Comparison of ENCODE assay signal across 8 cellular contexts in genomic region chr2:73985318-73986084, GRCh38. TPM values are rescaled to one million over a fixed set of nuclear protein-coding genes. Genes with fewer than 3 reads are reported as not detected.
DNase-seq lines count a peak whose midpoint lies in the region; TF ChIP-seq lines count a peak whose summit lies in the region.

No MANE protein-coding gene starts in this region.

- H3K36me3 ChIP-seq in GM23248 (ENCODE audit: low read depth) (no peaks in the 10 kb centered on the region), neural cell (ENCODE audit: insufficient read depth, low read length) (no peaks in the 10 kb centered on the region), urinary bladder (ENCODE audit: insufficient read depth) (no peaks in the 10 kb centered on the region)

- H3K4me2 ChIP-seq in GM23248 (ENCODE audit: unreplicated experiment), result peak overlapping the region; percentile 81
- H3K4me2 ChIP-seq in neural cell (ENCODE audit: low read length), result peak overlapping the region; percentile 97

- no peak for TF ChIP-seq RAD21 in neural cell (conservative IDR thresholded peaks at IDR 0.05)

- H3K9me3 ChIP-seq in GM23248 (ENCODE audit: low read depth), result no peaks in the 10 kb centered on the region
- H3K9me3 ChIP-seq in neural cell (ENCODE audit: low read length), result no peaks in the 10 kb centered on the region

- peak overlapping the region; percentile 67 for H3K9ac ChIP-seq in GM23248
- H3K9ac ChIP-seq in neural cell (ENCODE audit: low read length), result peak overlapping the region; percentile 87

- H3K79me2 ChIP-seq in GM23248 (ENCODE audit: insufficient read depth), result peaks cover 5% of the 10 kb centered on the region; the same call in 1 of the 2 replicates
- H3K79me2 ChIP-seq in neural cell (replicated peaks; ENCODE audit: insufficient read depth, low read length), result peaks cover 51% of the 10 kb centered on the region

- peak overlapping the region; percentile 87 for H2AFZ ChIP-seq in GM23248
- no peak overlapping the region for H2AFZ ChIP-seq in neural cell (ENCODE audit: low read depth, low read length)

- H3K27ac ChIP-seq in GM23248 (no peak overlapping the region), neural cell (ENCODE audit: low read length) (peak overlapping the region; percentile 42), urinary bladder (ENCODE audit: low read depth) (no peak overlapping the region)

- H3K9me2 ChIP-seq in GM23248 (ENCODE audit: insufficient read depth), result no peaks in the 10 kb centered on the region
- no peaks in the 10 kb centered on the region for H3K9me2 ChIP-seq in neural cell (ENCODE audit: insufficient read depth, low read length)

- in situ Hi-C loops in GM23248 (cut with MboI), result no loop called here

- 11 to 12% methylated on average over 16 to 20 of the region's 64 CpGs for WGBS in GM23248 (ENCODE audit: low coverage in 1 of 2, low lambda C conversion rate in 2 of 2, missing lambda C conversion rate in 2 of 2), 2 experiments
- WGBS in urinary bladder, result 3% methylated on average over 61 of the region's 64 CpGs

- peaks cover 19% of the 10 kb centered on the region for H3K4me1 ChIP-seq in GM23248 (ENCODE audit: insufficient read depth)
- H3K4me1 ChIP-seq in urinary bladder (ENCODE audit: insufficient read depth), result no peaks in the 10 kb centered on the region

- DNase-seq in GF-D8 (lab: John Stamatoyannopoulos, UW), result peak; percentile 88
- peak; percentile 54 for DNase-seq in GM23248
- peak; percentile 89 for DNase-seq in MV-4-11 (lab: John Stamatoyannopoulos, UW)
- DNase-seq in activated CD8-positive, alpha-beta memory T cell treated with anti-CD3 and anti-CD28 coated beads for 24 hours, result peak; percentile 90
- DNase-seq in epithelial cell of proximal tubule (ENCODE audit: low read depth), result no peak
- no peak for DNase-seq in middle frontal gyrus (ENCODE audit: extremely low spot score, low spot score)

- TF ChIP-seq CTCF in epithelial cell of proximal tubule (conservative IDR thresholded peaks at IDR 0.05; ENCODE audit: low read depth, low read length) (no peak), neural cell (IDR thresholded peaks at IDR 0.05; ENCODE audit: poor library complexity, severe bottlenecking) (no peak)

- H3K27me3 ChIP-seq in GM23248 (replicated peaks; ENCODE audit: insufficient read depth) (no peaks in the 10 kb centered on the region), neural cell (ENCODE audit: insufficient read depth, low read depth, low read length) (peaks cover 30% of the 10 kb centered on the region)

- H4K20me1 ChIP-seq in GM23248 (ENCODE audit: insufficient read depth) (no peaks in the 10 kb centered on the region), neural cell (ENCODE audit: insufficient read depth) (no peaks in the 10 kb centered on the region)

- H3F3A ChIP-seq in GM23248 (ENCODE audit: insufficient read depth), result peaks cover 22% of the 10 kb centered on the region
- H3F3A ChIP-seq in neural cell (ENCODE audit: insufficient read depth, low read length, poor library complexity, severe bottlenecking), result no peaks in the 10 kb centered on the region

- H3K4me3 ChIP-seq in GM23248 (peak overlapping the region; percentile 76), epithelial cell of proximal tubule (ENCODE audit: low read depth, low read length) (peak overlapping the region; percentile 66), neural cell (ENCODE audit: low read length) (peak overlapping the region; percentile 90), urinary bladder (ENCODE audit: low read depth, low read length) (peak overlapping the region; percentile 80)

- no peak for TF ChIP-seq EP300 in neural cell (conservative IDR thresholded peaks at IDR 0.05; ENCODE audit: poor library complexity, severe bottlenecking)

TF ChIP-seq in neural cell, 6 proteins besides CTCF, POLR2A, EP300 and RAD21:
- TF ChIP-seq, protein P1, sequence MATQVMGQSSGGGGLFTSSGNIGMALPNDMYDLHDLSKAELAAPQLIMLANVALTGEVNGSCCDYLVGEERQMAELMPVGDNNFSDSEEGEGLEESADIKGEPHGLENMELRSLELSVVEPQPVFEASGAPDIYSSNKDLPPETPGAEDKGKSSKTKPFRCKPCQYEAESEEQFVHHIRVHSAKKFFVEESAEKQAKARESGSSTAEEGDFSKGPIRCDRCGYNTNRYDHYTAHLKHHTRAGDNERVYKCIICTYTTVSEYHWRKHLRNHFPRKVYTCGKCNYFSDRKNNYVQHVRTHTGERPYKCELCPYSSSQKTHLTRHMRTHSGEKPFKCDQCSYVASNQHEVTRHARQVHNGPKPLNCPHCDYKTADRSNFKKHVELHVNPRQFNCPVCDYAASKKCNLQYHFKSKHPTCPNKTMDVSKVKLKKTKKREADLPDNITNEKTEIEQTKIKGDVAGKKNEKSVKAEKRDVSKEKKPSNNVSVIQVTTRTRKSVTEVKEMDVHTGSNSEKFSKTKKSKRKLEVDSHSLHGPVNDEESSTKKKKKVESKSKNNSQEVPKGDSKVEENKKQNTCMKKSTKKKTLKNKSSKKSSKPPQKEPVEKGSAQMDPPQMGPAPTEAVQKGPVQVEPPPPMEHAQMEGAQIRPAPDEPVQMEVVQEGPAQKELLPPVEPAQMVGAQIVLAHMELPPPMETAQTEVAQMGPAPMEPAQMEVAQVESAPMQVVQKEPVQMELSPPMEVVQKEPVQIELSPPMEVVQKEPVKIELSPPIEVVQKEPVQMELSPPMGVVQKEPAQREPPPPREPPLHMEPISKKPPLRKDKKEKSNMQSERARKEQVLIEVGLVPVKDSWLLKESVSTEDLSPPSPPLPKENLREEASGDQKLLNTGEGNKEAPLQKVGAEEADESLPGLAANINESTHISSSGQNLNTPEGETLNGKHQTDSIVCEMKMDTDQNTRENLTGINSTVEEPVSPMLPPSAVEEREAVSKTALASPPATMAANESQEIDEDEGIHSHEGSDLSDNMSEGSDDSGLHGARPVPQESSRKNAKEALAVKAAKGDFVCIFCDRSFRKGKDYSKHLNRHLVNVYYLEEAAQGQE (IDR thresholded peaks at IDR 0.05; ENCODE audit: borderline replicate concordance), result no peak
- TF ChIP-seq SMC3 (conservative IDR thresholded peaks at IDR 0.05; ENCODE audit: poor library complexity), result peak; percentile 18

RNA-seq across cellular contexts. Expression of gene TET3, which starts 0.8 kb away (rescaled TPM):
- 2.9 and 4.3 TPM in 2 replicates for total RNA-seq in GM23248 (2014; rRNA removed; shearing (Covaris generic))
- polyA plus RNA-seq in GM23248 (2016; fragmentation: Nextera tagmentation; extraction: Ambion mirVana), result 1.3 TPM in 2 replicates
- 4.8 and 5.4 TPM in 2 replicates for total RNA-seq in epithelial cell of proximal tubule
- polyA plus RNA-seq in neural cell, result 18.2 and 19.6 TPM in 2 replicates
- 46.0 and 58.6 TPM in 2 replicates for polyA minus RNA-seq in neural cell
- 9.1 TPM for total RNA-seq in urinary bladder
- polyA plus RNA-seq in urinary bladder, result 2.5 TPM

RNA-seq across cellular contexts. Expression of gene DGUOK, which starts 58.8 kb away (rescaled TPM):
- total RNA-seq in GM23248 (2014; rRNA removed; shearing (Covaris generic)), result 50.9 and 59.2 TPM in 2 replicates
- polyA plus RNA-seq in GM23248 (2016; fragmentation: Nextera tagmentation; extraction: Ambion mirVana) (116 and 126 TPM in 2 replicates), neural cell (168 and 188 TPM in 2 replicates), urinary bladder (82.5 TPM)
- total RNA-seq in epithelial cell of proximal tubule (65.6 and 87.8 TPM in 2 replicates), urinary bladder (34.2 TPM)
- polyA minus RNA-seq in neural cell, result 58.5 and 63.5 TPM in 2 replicates

Comparison
In these comparisons a context has a peak if more than half of its experiments do, and no peak if none do; other contexts are left out.
1. DNase-seq: peak in GF-D8 (single experiment), GM23248 (single experiment), MV-4-11 (single experiment) and activated CD8-positive, alpha-beta memory T cell treated with anti-CD3 and anti-CD28 coated beads for 24 hours (single experiment); none in epithelial cell of proximal tubule (single experiment) and middle frontal gyrus (single experiment).
2. Peak in every context shown above with its lines, with median percentiles within 50 percentile points of each other: H3K4me3 ChIP-seq.